ENCODE assay signal across 8 cellular contexts in the genomic region with DNA sequence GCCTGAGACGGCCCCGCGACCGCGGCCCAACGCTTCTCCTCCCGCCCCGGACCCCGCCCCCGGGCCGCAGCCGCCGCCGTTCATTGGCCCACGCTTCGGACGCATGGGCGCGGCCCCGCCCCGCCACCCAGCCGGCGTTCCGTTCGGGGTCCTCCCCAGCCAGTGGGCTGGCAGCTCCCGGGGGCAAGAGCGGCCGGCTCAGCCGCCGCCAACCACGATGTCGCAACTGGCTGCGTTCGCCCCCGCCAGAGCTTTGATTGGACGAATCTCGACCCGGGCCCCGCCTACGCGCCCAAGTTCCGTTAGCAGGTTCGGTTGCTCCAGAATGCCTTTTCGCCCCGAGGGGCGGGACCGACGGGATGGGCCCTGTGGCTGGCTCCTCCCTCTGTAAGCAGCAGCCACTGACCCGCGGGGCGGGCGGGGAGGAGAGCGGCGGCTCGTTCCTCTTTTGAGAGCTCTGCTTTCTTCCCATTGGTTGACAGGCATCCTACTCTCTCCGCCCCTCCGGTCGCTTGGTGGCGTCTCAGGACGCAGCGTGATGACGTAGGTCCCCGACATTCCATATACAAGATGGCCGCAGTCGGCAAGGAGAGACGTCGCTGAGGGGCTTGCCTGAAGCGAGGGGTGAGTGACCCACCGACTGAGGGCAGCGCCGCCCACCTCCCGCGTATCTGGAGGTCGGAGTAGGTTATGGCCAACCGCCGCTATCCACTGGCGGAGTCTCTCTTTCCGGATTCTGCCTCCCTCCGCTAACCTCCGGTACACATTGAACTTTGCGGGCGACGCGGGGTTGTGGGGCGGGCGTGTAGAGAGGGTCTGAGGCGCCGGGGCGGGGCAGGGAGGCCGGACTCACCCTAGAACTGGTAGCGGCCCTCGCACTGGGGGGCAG. TPM values are rescaled to one million over a fixed set of nuclear protein-coding genes. Genes with fewer than 3 reads are reported as not detected.
DNase-seq lines count a peak whose midpoint lies in the region; ATAC-seq and FAIRE-seq lines count a peak whose summit lies in the region.

CCNK (plus strand) TSS at position 554 of the 889 bp plus-strand sequence. CDS start 11,269 bp downstream, outside the sequence.
SETD3 (minus strand) TSS at position 4 of the 889 bp plus-strand sequence. CDS start 15,054 bp downstream, outside the sequence.

- peak; percentile 100 for DNase-seq in DMS79 (lab: John Stamatoyannopoulos, UW)
- DNase-seq in RCC 7860 (ENCODE audit: low spot score) = peak; percentile 95
- peak; percentile 100 for DNase-seq in activated T-cell treated with anti-CD3 and anti-CD28 coated beads, Interleukin-2, amount 50 U/mL, for 72 hours
- DNase-seq in stimulated activated CD8-positive, alpha-beta memory T cell treated with anti-CD3 and anti-CD28 coated beads, Interleukin-7, amount 100 ng/mL, for 24 hours (ENCODE audit: low read depth) = peak; percentile 100

- peaks cover 69% of the 10 kb centered on the region for H3K4me1 Mint-ChIP-seq in activated T-cell treated with anti-CD3 and anti-CD28 coated beads, Interleukin-2, amount 50 U/mL, for 72 hours (ENCODE audit: low read depth)

- peak within 1 kb of the TSS; percentile 68 for H3K27ac ChIP-seq in KOPT-K1 (ENCODE audit: low read depth, low read length, poor library complexity, severe bottlenecking)
- peak within 1 kb of the TSS; percentile 79 for H3K27ac ChIP-seq in muscle layer of colon (ENCODE audit: low read depth, low read length)

- H3K27me3 Mint-ChIP-seq in activated T-cell treated with anti-CD3 and anti-CD28 coated beads, Interleukin-2, amount 50 U/mL, for 72 hours (ENCODE audit: low read depth) = no peaks in the 10 kb centered on the region

- H3K36me3 ChIP-seq in KOPT-K1 (ENCODE audit: insufficient read depth, low read length) (no peaks in the 10 kb centered on the region), muscle layer of colon (ENCODE audit: insufficient read depth, low read length) (no peaks in the 10 kb centered on the region)

- peak within 1 kb of the TSS; percentile 97 for H3K27ac Mint-ChIP-seq in activated T-cell treated with anti-CD3 and anti-CD28 coated beads, Interleukin-2, amount 50 U/mL, for 72 hours

- peak; percentile 88 for FAIRE-seq in RCC 7860 (lab: Jason Lieb, UNC)

- no peaks in the 10 kb centered on the region for H3K9me3 Mint-ChIP-seq in activated T-cell treated with anti-CD3 and anti-CD28 coated beads, Interleukin-2, amount 50 U/mL, for 72 hours

- H3K9ac ChIP-seq in muscle layer of colon (ENCODE audit: low read length) = peak within 1 kb of the TSS; percentile 93

- H3K9me3 ChIP-seq in KOPT-K1 (ENCODE audit: insufficient read depth, low read length, poor library complexity, severe bottlenecking) (no peaks in the 10 kb centered on the region), muscle layer of colon (ENCODE audit: low read length) (no peaks in the 10 kb centered on the region)

- H3K27me3 ChIP-seq in muscle layer of colon (ENCODE audit: control insufficient read depth in 1 of 2, insufficient read depth in 2 of 2, low read length in 2 of 2) = no peaks in the 10 kb centered on the region

- H3K36me3 Mint-ChIP-seq in activated T-cell treated with anti-CD3 and anti-CD28 coated beads, Interleukin-2, amount 50 U/mL, for 72 hours (ENCODE audit: insufficient read depth in 2 of 2) = peaks cover 4 to 6% of the 10 kb centered on the region in 2 donors

- H3K4me1 ChIP-seq in muscle layer of colon (ENCODE audit: insufficient read depth, low read length) = peaks cover 36% of the 10 kb centered on the region

- H3K4me3 Mint-ChIP-seq in activated T-cell treated with anti-CD3 and anti-CD28 coated beads, Interleukin-2, amount 50 U/mL, for 72 hours = peak within 1 kb of the TSS; percentile 98 to 99

- peak; percentile 87 for ATAC-seq in GM21786 (IDR thresholded peaks at IDR 0.05; ENCODE audit: unreplicated experiment)
- peak; percentile 90 to 92 for ATAC-seq in activated T-cell treated with anti-CD3 and anti-CD28 coated beads, Interleukin-2, amount 50 U/mL, for 72 hours (replicated peaks in 1 of 2)
- peak; percentile 97 for ATAC-seq in esophagus mucosa

- H3K4me3 ChIP-seq in muscle layer of colon (ENCODE audit: low read depth in 1 of 2, low read length in 2 of 2) = peak within 1 kb of the TSS; percentile 87 to 100

RNA-seq across cellular contexts. Expression of gene CCNK, which starts in this region (rescaled TPM):
- 10 to 100 TPM; 86.1 to 88.5 TPM for total RNA-seq in activated T-cell treated with anti-CD3 and anti-CD28 coated beads, Interleukin-2, amount 50 U/mL, for 72 hours
- total RNA-seq in esophagus mucosa = 37.1 TPM

RNA-seq across cellular contexts. Expression of gene SETD3, which starts in this region (rescaled TPM):
- total RNA-seq in activated T-cell treated with anti-CD3 and anti-CD28 coated beads, Interleukin-2, amount 50 U/mL, for 72 hours = 10 to 100 TPM; 48.0 to 49.6 TPM
- 29.9 TPM for total RNA-seq in esophagus mucosa

Comparison
In these comparisons a context has a peak if more than half of its experiments do, and no peak if none do; other contexts are left out.
1. Peak in every context shown above with its lines: DNase-seq, ATAC-seq, H3K4me3 ChIP-seq and H3K27ac ChIP-seq.